ENCODE assay signal across 9 cellular contexts in genomic region chr15:59170295-59170881, GRCh38.
DNase-seq lines count a peak whose midpoint lies in the region; ATAC-seq and TF ChIP-seq lines count a peak whose summit lies in the region.
"Had no signal": no experiment of that assay in that cellular context is flagged by ENCODE, and none has a peak within 500 bp of the region (broad histone marks: within the 10 kb centered on the region; RNA-seq: fewer than 3 reads in every experiment).

No MANE protein-coding gene starts in this region.

- H3K27ac Mint-ChIP-seq in nephron progenitor cell, result peak overlapping the region; percentile 95

- peaks cover 44% of the 10 kb centered on the region for H3K36me3 Mint-ChIP-seq in nephron progenitor cell (ENCODE audit: low read depth)

- H3K4me1 Mint-ChIP-seq in nephron progenitor cell, result peaks cover 59% of the 10 kb centered on the region

- no peak overlapping the region for H3K4me3 Mint-ChIP-seq in nephron progenitor cell
- H3K4me3 Mint-ChIP-seq: activated B cell treated with CpG ODN at 0.5 μM for 24 hours had no signal

- TF ChIP-seq CTCF in nephron progenitor cell (IDR thresholded peaks at IDR 0.05), result no peak

- peaks cover 6% of the 10 kb centered on the region for H3K9me3 Mint-ChIP-seq in nephron progenitor cell

- DNase-seq in DMS153 (lab: John Stamatoyannopoulos, UW) (peak; percentile 64), NCI-H510A treated with DMSO at 0.1 percent for 48 hours (lab: John Stamatoyannopoulos, UW) (peak; percentile 46), epidermal melanocyte (ENCODE audit: insufficient read length, low spot score) (peak; percentile 42), nephron progenitor cell (no peak), NCI-H2171 treated with DMSO at 0.1 percent for 48 hours (lab: John Stamatoyannopoulos, UW) (no peak), NCI-H82 (lab: John Stamatoyannopoulos, UW) (no peak)
- no peak for DNase-seq in stimulated activated CD4-positive, alpha-beta T cell treated with anti-CD3 and anti-CD28 coated beads, Interleukin-15, amount 100 ng/mL, for 24 hours
- DNase-seq: activated B cell treated with CpG ODN at 0.5 μM for 24 hours had no signal

- no peaks in the 10 kb centered on the region for H3K27me3 Mint-ChIP-seq in nephron progenitor cell (ENCODE audit: low read depth, poor library complexity)
- H3K27me3 Mint-ChIP-seq: activated B cell treated with CpG ODN at 0.5 μM for 24 hours had no signal

- ATAC-seq in HG03354 (IDR thresholded peaks at IDR 0.05; ENCODE audit: poor library complexity, severe bottlenecking, unreplicated experiment), result no peak

Comparison
In these comparisons a context has a peak if more than half of its experiments do, and no peak if none do; other contexts are left out.
1. DNase-seq: peak in DMS153 (single experiment), NCI-H510A treated with DMSO at 0.1 percent for 48 hours (single experiment) and epidermal melanocyte (single experiment); none in nephron progenitor cell (single experiment), stimulated activated CD4-positive, alpha-beta T cell treated with anti-CD3 and anti-CD28 coated beads, Interleukin-15, amount 100 ng/mL, for 24 hours (single experiment), NCI-H2171 treated with DMSO at 0.1 percent for 48 hours (single experiment) and NCI-H82 (single experiment).